3 cellular contexts compared by ENCODE assay signal in genomic region chr3:81255463-81255862, GRCh38.
TF ChIP-seq lines count a peak whose summit lies in the region.

No MANE protein-coding gene starts in this region.

TF ChIP-seq in HepG2, 621 proteins besides CTCF, POLR2A, EP300 and RAD21:
- TF ChIP-seq CREB1 (IDR thresholded peaks at IDR 0.05): peak; percentile 63
- no peak for TF ChIP-seq CREB1 (CRISPR knock-in tag; IDR thresholded peaks at IDR 0.05)
- TF ChIP-seq CC2D1A (CRISPR knock-in tag; IDR thresholded peaks at IDR 0.05): no peak
- no peak for TF ChIP-seq RBM22 (optimal IDR thresholded peaks at IDR 0.05; ENCODE audit: low read length)

TF ChIP-seq in HEK293, 187 proteins besides CTCF, POLR2A, EP300 and RAD21:
- TF ChIP-seq ZFP69B (tag by site-specific recombination; IDR thresholded peaks at IDR 0.05): no peak
- TF ChIP-seq ZBTB21 (tag by site-specific recombination; IDR thresholded peaks at IDR 0.05): peak; percentile 72

TF ChIP-seq in H1, 55 proteins besides CTCF, POLR2A, EP300 and RAD21:
- TF ChIP-seq PHF8 (conservative IDR thresholded peaks at IDR 0.05; ENCODE audit: low read depth, low read length) (no peak), ZNF274 (IDR thresholded peaks at IDR 0.05; ENCODE audit: borderline replicate concordance, extremely low read depth, low read length) (no peak), TEAD4 (IDR thresholded peaks at IDR 0.05; ENCODE audit: low read depth, low read length) (no peak), TCF12 (IDR thresholded peaks at IDR 0.05; ENCODE audit: low read depth, low read length) (no peak), SP4 (IDR thresholded peaks at IDR 0.05; ENCODE audit: low read length) (no peak), SAP30 (IDR thresholded peaks at IDR 0.05; ENCODE audit: insufficient read depth, insufficient replicate concordance, low read length) (no peak), RXRA (IDR thresholded peaks at IDR 0.05; ENCODE audit: insufficient read depth, low read depth, low read length) (no peak), TAF7 (optimal IDR thresholded peaks at IDR 0.05; ENCODE audit: borderline replicate concordance, low read depth, low read length) (no peak), E2F6 (IDR thresholded peaks at IDR 0.05) (no peak), CBX5 (IDR thresholded peaks at IDR 0.05; ENCODE audit: low read depth, low read length) (no peak), YY1 (IDR thresholded peaks at IDR 0.05; ENCODE audit: low read depth, low read length) (no peak), CEBPB (IDR thresholded peaks at IDR 0.05; ENCODE audit: low read depth, low read length) (no peak), MAX (IDR thresholded peaks at IDR 0.05) (no peak), CHD7 (IDR thresholded peaks at IDR 0.05; ENCODE audit: insufficient replicate concordance, low read length) (no peak), BRCA1 (IDR thresholded peaks at IDR 0.05; ENCODE audit: low read depth, low read length) (no peak), KDM5A (IDR thresholded peaks at IDR 0.05; ENCODE audit: low read length) (no peak), GABPA (IDR thresholded peaks at IDR 0.05; ENCODE audit: borderline replicate concordance, insufficient read depth, low read length) (no peak)
TF ChIP-seq in H1: peak in this region for 0.
